Comparison of ENCODE assay signal across 12 cellular contexts in genomic region chr7:1192171-1192676, GRCh38. TPM values are rescaled to one million over a fixed set of nuclear protein-coding genes. Genes with fewer than 3 reads are reported as not detected.
A peak's percentile ranks its signal among the peaks of the same experiment; 100 is the strongest.
DNase-seq lines count a peak whose midpoint lies in the region; ATAC-seq, FAIRE-seq and TF ChIP-seq lines count a peak whose summit lies in the region.
"Had no signal": no experiment of that assay in that cellular context is flagged by ENCODE, and none has a peak within 500 bp of the region (broad histone marks: within the 10 kb centered on the region; RNA-seq: fewer than 3 reads in every experiment).

No MANE protein-coding gene starts in this region.

- H3K9me3 Mint-ChIP-seq in activated naive CD8-positive, alpha-beta T cell (ENCODE audit: low read depth) = no peaks in the 10 kb centered on the region
- H3K9me3 Mint-ChIP-seq in activated naive CD8-positive, alpha-beta T cell treated with anti-CD3 and anti-CD28 coated beads for 36 hours = no peaks in the 10 kb centered on the region

- H3K4me3 ChIP-seq in choroid plexus epithelial cell (ENCODE audit: low read depth, low read length) = no peak overlapping the region
- H3K4me3 ChIP-seq in thyroid gland (replicated peaks in 1 of 3) = no peak overlapping the region
- H3K4me3 ChIP-seq: psoas muscle had no signal

- peak; percentile 34 for TF ChIP-seq CTCF in choroid plexus epithelial cell (conservative IDR thresholded peaks at IDR 0.05; ENCODE audit: low read depth, low read length)
- no peak for TF ChIP-seq CTCF in thyroid gland (IDR thresholded peaks at IDR 0.05)

- intact Hi-C loops in thyroid gland (cut with DNase I) = no loop called here

- FAIRE-seq in RCC 7860 (lab: Jason Lieb, UNC) = no peak

- H3K27me3 Mint-ChIP-seq in activated naive CD8-positive, alpha-beta T cell = peaks cover 6% of the 10 kb centered on the region
- peaks cover 54% of the 10 kb centered on the region for H3K27me3 Mint-ChIP-seq in activated naive CD8-positive, alpha-beta T cell treated with anti-CD3 and anti-CD28 coated beads for 36 hours

- TF ChIP-seq POLR2A in thyroid gland (IDR thresholded peaks at IDR 0.05) = no peak

- H3K9me3 ChIP-seq in thyroid gland = no peaks in the 10 kb centered on the region
- H3K9me3 ChIP-seq: psoas muscle had no signal

- no peaks in the 10 kb centered on the region for H3K36me3 ChIP-seq in thyroid gland

- no peak for DNase-seq in activated naive CD8-positive, alpha-beta T cell treated with anti-CD3 and anti-CD28 coated beads for 36 hours
- DNase-seq in RCC 7860 (ENCODE audit: low spot score) (peak; percentile 45), choroid plexus epithelial cell (ENCODE audit: low read depth) (peak; percentile 87), thyroid gland (no peak)
- peak; percentile 22 for DNase-seq in stimulated activated naive CD8-positive, alpha-beta T cell treated with anti-CD3 and anti-CD28 coated beads, Interleukin-15, Interleukin-2, amounts not matched to agents 100 U/mL and 50 U/mL, for 24 hours
- DNase-seq: DMS79, NCI-H1694, psoas muscle had no signal

- peaks cover 18% of the 10 kb centered on the region for H3K4me1 Mint-ChIP-seq in activated naive CD8-positive, alpha-beta T cell (ENCODE audit: low read depth)
- peaks cover 9% of the 10 kb centered on the region for H3K4me1 Mint-ChIP-seq in activated naive CD8-positive, alpha-beta T cell treated with anti-CD3 and anti-CD28 coated beads for 36 hours

- WGBS in thyroid gland, 2 donors = 65% methylated on average over 15 of the region's 15 CpGs

- H3K4me1 ChIP-seq in thyroid gland = no peaks in the 10 kb centered on the region
- H3K4me1 ChIP-seq: psoas muscle had no signal

- H3K27ac Mint-ChIP-seq in activated naive CD8-positive, alpha-beta T cell = peak overlapping the region; percentile 65
- no peak overlapping the region for H3K27ac Mint-ChIP-seq in activated naive CD8-positive, alpha-beta T cell treated with anti-CD3 and anti-CD28 coated beads for 36 hours

- no peak for ATAC-seq in stimulated activated naive CD8-positive, alpha-beta T cell treated with anti-CD3 and anti-CD28 coated beads, Interleukin-15, Interleukin-2, amounts not matched to agents 100 U/mL and 50 U/mL, for 24 hours
- ATAC-seq in GM18909 (IDR thresholded peaks at IDR 0.05; ENCODE audit: poor library complexity, unreplicated experiment) (no peak), HG03439 (IDR thresholded peaks at IDR 0.05; ENCODE audit: unreplicated experiment) (no peak)
- ATAC-seq: psoas muscle had no signal

- no peaks in the 10 kb centered on the region for H3K27me3 ChIP-seq in thyroid gland

- no peaks in the 10 kb centered on the region for H3K36me3 Mint-ChIP-seq in activated naive CD8-positive, alpha-beta T cell
- H3K36me3 Mint-ChIP-seq in activated naive CD8-positive, alpha-beta T cell treated with anti-CD3 and anti-CD28 coated beads for 36 hours = no peaks in the 10 kb centered on the region

- peak overlapping the region; percentile 71 for H3K4me3 Mint-ChIP-seq in activated naive CD8-positive, alpha-beta T cell
- H3K4me3 Mint-ChIP-seq in activated naive CD8-positive, alpha-beta T cell treated with anti-CD3 and anti-CD28 coated beads for 36 hours = no peak overlapping the region

- no peak overlapping the region for H3K27ac ChIP-seq in thyroid gland
- H3K27ac ChIP-seq: psoas muscle had no signal

RNA-seq across cellular contexts. Expression of gene ZFAND2A, which starts 32.2 kb away (rescaled TPM):
- 10 to 100 TPM; 22.0 to 23.6 TPM for total RNA-seq in activated naive CD8-positive, alpha-beta T cell treated with anti-CD3 and anti-CD28 coated beads for 36 hours
- 10 to 100 TPM; 27.5 to 57.0 (median 37.4) TPM for total RNA-seq in thyroid gland

RNA-seq across cellular contexts. Expression of gene UNCX, which starts 40.4 kb away (rescaled TPM):
- not detected for total RNA-seq in activated naive CD8-positive, alpha-beta T cell treated with anti-CD3 and anti-CD28 coated beads for 36 hours
- not detected for total RNA-seq in thyroid gland
- total RNA-seq: psoas muscle, temporal lobe had no signal

Comparison
In these comparisons a context has a peak if more than half of its experiments do, and no peak if none do; other contexts are left out.
1. DNase-seq: peak in RCC 7860 (single experiment), choroid plexus epithelial cell (single experiment) and stimulated activated naive CD8-positive, alpha-beta T cell treated with anti-CD3 and anti-CD28 coated beads, Interleukin-15, Interleukin-2, amounts not matched to agents 100 U/mL and 50 U/mL, for 24 hours (single experiment); none in activated naive CD8-positive, alpha-beta T cell treated with anti-CD3 and anti-CD28 coated beads for 36 hours (single experiment) and thyroid gland (0 of 2).